ENCODE assay signal across 25 cellular contexts in genomic region chr9:138011951-138012500, GRCh38.
"Had no signal": no experiment of that assay in that cellular context is flagged by ENCODE, and none has a peak within 500 bp of the region (broad histone marks: within the 10 kb centered on the region; RNA-seq: fewer than 3 reads in every experiment).

No MANE protein-coding gene starts in this region.

- H3K27me3 Mint-ChIP-seq: activated CD4-positive, alpha-beta memory T cell treated with anti-CD3 and anti-CD28 coated beads for 36 hours; activated CD4-positive, alpha-beta T cell treated with anti-CD3 and anti-CD28 coated beads, Interleukin-2, amount 10 ng/mL, durations not matched to agents 7 days and 5 days; activated naive CD8-positive, alpha-beta T cell treated with anti-CD3 and anti-CD28 coated beads, Interleukin-2, amount 10 ng/mL, durations not matched to agents 7 days and 5 days had no signal

- H3K4me3 ChIP-seq: adrenal gland, MG63, SJSA1 had no signal

- H3K4me1 Mint-ChIP-seq: activated CD4-positive, alpha-beta T cell treated with anti-CD3 and anti-CD28 coated beads, Interleukin-2, amount 10 ng/mL, durations not matched to agents 7 days and 5 days; activated naive CD8-positive, alpha-beta T cell treated with anti-CD3 and anti-CD28 coated beads, Interleukin-2, amount 10 ng/mL, durations not matched to agents 7 days and 5 days had no signal

- H3K27me3 ChIP-seq: adrenal gland, MG63, SJSA1 had no signal

- H3K27ac Mint-ChIP-seq: activated CD4-positive, alpha-beta memory T cell treated with anti-CD3 and anti-CD28 coated beads for 36 hours; activated CD4-positive, alpha-beta T cell treated with anti-CD3 and anti-CD28 coated beads, Interleukin-2, amount 10 ng/mL, durations not matched to agents 7 days and 5 days; activated naive CD8-positive, alpha-beta T cell treated with anti-CD3 and anti-CD28 coated beads, Interleukin-2, amount 10 ng/mL, durations not matched to agents 7 days and 5 days; T-helper 17 cell had no signal

- H3K36me3 Mint-ChIP-seq: activated CD4-positive, alpha-beta memory T cell treated with anti-CD3 and anti-CD28 coated beads for 36 hours; activated naive CD8-positive, alpha-beta T cell treated with anti-CD3 and anti-CD28 coated beads, Interleukin-2, amount 10 ng/mL, durations not matched to agents 7 days and 5 days had no signal

- DNase-seq: activated CD4-positive, alpha-beta memory T cell treated with anti-CD3 and anti-CD28 coated beads for 36 hours; activated CD4-positive, alpha-beta T cell treated with anti-CD3 and anti-CD28 coated beads, Interleukin-2, amount 10 ng/mL, durations not matched to agents 7 days and 5 days; activated CD4-positive, CD25-positive, alpha-beta regulatory T cell; activated CD8-positive, alpha-beta memory T cell treated with anti-CD3 and anti-CD28 coated beads for 24 hours; activated naive CD4-positive, alpha-beta T cell treated with anti-CD3 and anti-CD28 coated beads, Interleukin-2, amount 50 U/mL, for 16 hours; activated naive CD8-positive, alpha-beta T cell treated with anti-CD3 and anti-CD28 coated beads, Interleukin-2, amount 10 ng/mL, durations not matched to agents 7 days and 5 days; activated T-cell treated with anti-CD3 and anti-CD28 coated beads, Interleukin-2, amount 50 U/mL, for 4 hours; anterior cingulate cortex; MG63; NCI-H1105; NCI-H1436; NCI-H1694 treated with DMSO at 0.1 percent for 48 hours; NCI-H2029 treated with DMSO at 0.1 percent for 48 hours; NCI-H345; NCI-H510A; NCI-H526 treated with DMSO at 0.1 percent for 48 hours; NCI-H82; RPMI8226; SHP77; T-helper 17 cell; T1000 had no signal

- H3K36me3 ChIP-seq: adrenal gland, MG63, SJSA1 had no signal

- H3K9me3 ChIP-seq: adrenal gland, MG63, SJSA1 had no signal

- H3K4me3 Mint-ChIP-seq: activated CD4-positive, alpha-beta memory T cell treated with anti-CD3 and anti-CD28 coated beads for 36 hours; activated CD4-positive, alpha-beta T cell treated with anti-CD3 and anti-CD28 coated beads, Interleukin-2, amount 10 ng/mL, durations not matched to agents 7 days and 5 days; activated naive CD8-positive, alpha-beta T cell treated with anti-CD3 and anti-CD28 coated beads, Interleukin-2, amount 10 ng/mL, durations not matched to agents 7 days and 5 days; activated T-cell treated with anti-CD3 and anti-CD28 coated beads, Interleukin-2, amount 50 U/mL, for 4 hours; T-helper 17 cell had no signal

- H3K4me1 ChIP-seq: adrenal gland, SJSA1 had no signal

- ATAC-seq: activated T-cell treated with anti-CD3 and anti-CD28 coated beads, Interleukin-2, amount 50 U/mL, for 4 hours; SK-N-SH treated with all-trans-retinoic acid at 6 μM for 48 hours; T-helper 17 cell had no signal

- H3K9me3 Mint-ChIP-seq: activated CD4-positive, alpha-beta memory T cell treated with anti-CD3 and anti-CD28 coated beads for 36 hours; activated CD4-positive, alpha-beta T cell treated with anti-CD3 and anti-CD28 coated beads, Interleukin-2, amount 10 ng/mL, durations not matched to agents 7 days and 5 days; activated naive CD8-positive, alpha-beta T cell treated with anti-CD3 and anti-CD28 coated beads, Interleukin-2, amount 10 ng/mL, durations not matched to agents 7 days and 5 days; activated T-cell treated with anti-CD3 and anti-CD28 coated beads, Interleukin-2, amount 50 U/mL, for 4 hours had no signal

- H3K27ac ChIP-seq: adrenal gland, SJSA1, VCaP had no signal
